In the genomic region with DNA sequence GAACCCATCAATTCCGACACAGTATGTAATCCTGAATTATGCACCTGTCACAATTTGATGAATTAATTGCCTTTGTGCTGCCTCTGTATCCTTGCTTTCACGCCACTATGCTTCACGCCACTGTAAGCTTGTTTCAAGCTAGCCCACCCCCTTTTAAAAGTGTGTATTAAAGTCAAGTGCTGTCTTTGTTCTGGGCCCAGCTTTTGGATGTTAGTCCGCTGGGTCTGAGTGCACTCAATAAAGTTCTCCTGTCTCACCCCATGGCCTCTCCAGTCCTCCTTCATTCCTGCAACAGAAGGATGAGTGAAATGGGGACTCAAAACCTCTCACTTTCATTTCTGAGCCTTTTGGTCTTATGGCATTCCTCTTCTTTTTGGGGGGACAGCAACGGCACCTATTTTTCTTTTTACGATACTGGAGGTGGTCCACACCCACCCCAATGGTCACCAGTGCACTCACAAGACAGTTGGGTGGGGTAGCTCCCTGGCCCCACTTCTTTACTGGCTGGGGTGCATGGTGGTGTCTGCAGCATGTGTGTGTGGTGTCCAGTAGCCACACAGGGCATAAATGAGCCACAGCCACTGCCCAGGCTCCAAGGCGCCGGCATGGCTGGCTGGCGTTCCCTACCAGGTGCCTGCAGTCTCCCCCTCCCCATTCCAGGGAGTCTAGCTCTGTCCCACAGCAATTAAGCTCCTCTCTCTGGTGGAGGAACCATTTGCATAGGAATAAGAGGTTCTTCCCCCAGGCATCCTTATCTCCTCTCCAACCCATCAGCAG, we compare ENCODE assay signal across 17 cellular contexts. TPM values are rescaled to one million over a fixed set of nuclear protein-coding genes. Genes with fewer than 3 reads are reported as not detected.
A peak's percentile ranks its signal among the peaks of the same experiment; 100 is the strongest.
DNase-seq lines count a peak whose midpoint lies in the region; TF ChIP-seq lines count a peak whose summit lies in the region.
"Had no signal": no experiment of that assay in that cellular context is flagged by ENCODE, and none has a peak within 500 bp of the region (broad histone marks: within the 10 kb centered on the region; RNA-seq: fewer than 3 reads in every experiment).

No MANE protein-coding gene starts in this region.

- peak; percentile 14 for DNase-seq in stimulated activated CD4-positive, alpha-beta T cell treated with anti-CD3 and anti-CD28 coated beads, Interleukin-15, amount 100 ng/mL, for 24 hours
- no peak for DNase-seq in stimulated activated CD4-positive, alpha-beta T cell treated with anti-CD3 and anti-CD28 coated beads, Interleukin-4, amount 100 ng/mL, for 24 hours
- peak; percentile 4 for DNase-seq in RPMI7951 (ENCODE audit: low read depth)
- no peak for DNase-seq in endothelial cell (ENCODE audit: low spot score)
- no peak for DNase-seq in COLO668 (lab: John Stamatoyannopoulos, UW; ENCODE audit: unreplicated experiment)
- DNase-seq in NCI-H226, result no peak
- DNase-seq in AML-193 (lab: John Stamatoyannopoulos, UW), result no peak
- DNase-seq in caudate nucleus (lab: John Stamatoyannopoulos, UW), result no peak
- DNase-seq: brain microvascular endothelial cell, NCI-H510A treated with DMSO at 0.1 percent for 48 hours had no signal

- no peak for TF ChIP-seq CTCF in endothelial cell (IDR thresholded peaks at IDR 0.05; ENCODE audit: unreplicated experiment)

- H3K36me3 Mint-ChIP-seq in endothelial cell (ENCODE audit: low read depth, unreplicated experiment), result peaks cover 37% of the 10 kb centered on the region

- H3K27me3 Mint-ChIP-seq in endothelial cell (ENCODE audit: unreplicated experiment), result peaks cover 1% of the 10 kb centered on the region

- peak overlapping the region; percentile 81 for H3K4me3 Mint-ChIP-seq in endothelial cell (ENCODE audit: unreplicated experiment)

- no peak overlapping the region for H3K27ac ChIP-seq in caudate nucleus (ENCODE audit: low read depth, low read length)
- H3K27ac ChIP-seq: brain microvascular endothelial cell, C4-2B had no signal

- H3K9me3 Mint-ChIP-seq in endothelial cell (ENCODE audit: unreplicated experiment), result peaks cover 18% of the 10 kb centered on the region

- no peak overlapping the region for H3K27ac Mint-ChIP-seq in endothelial cell (ENCODE audit: unreplicated experiment)
- H3K27ac Mint-ChIP-seq: HFFc6 had no signal

- H3K4me1 Mint-ChIP-seq in endothelial cell (ENCODE audit: unreplicated experiment), result peaks cover 6% of the 10 kb centered on the region

RNA-seq across cellular contexts. Expression of a gene that starts 1.8 kb away (rescaled TPM):
- total RNA-seq in RPMI7951 (2014; rRNA removed; shearing (Covaris generic)), result 14.8 and 19.7 TPM in 2 replicates
- total RNA-seq in endothelial cell (ENCODE audit: unreplicated experiment), result 9.0 TPM

RNA-seq across cellular contexts. Expression of a gene that starts 54.0 kb away (rescaled TPM):
- total RNA-seq in RPMI7951 (2014; rRNA removed; shearing (Covaris generic)), result not detected in 2 replicates
- not detected for total RNA-seq in endothelial cell (ENCODE audit: unreplicated experiment)
- total RNA-seq: activated CD8-positive, alpha-beta memory T cell treated with anti-CD3 and anti-CD28 coated beads for 36 hours; esophagus muscularis mucosa; HFFc6; M059J; mucosa of gallbladder; ureter had no signal

Comparison
In these comparisons a context has a peak if more than half of its experiments do, and no peak if none do; other contexts are left out.
1. DNase-seq: peak in stimulated activated CD4-positive, alpha-beta T cell treated with anti-CD3 and anti-CD28 coated beads, Interleukin-15, amount 100 ng/mL, for 24 hours (single experiment) and RPMI7951 (single experiment); none in stimulated activated CD4-positive, alpha-beta T cell treated with anti-CD3 and anti-CD28 coated beads, Interleukin-4, amount 100 ng/mL, for 24 hours (single experiment), endothelial cell (single experiment), COLO668 (single experiment), NCI-H226 (single experiment), AML-193 (0 of 2) and caudate nucleus (0 of 61).